16 cellular contexts compared by ENCODE assay signal in the genomic region with DNA sequence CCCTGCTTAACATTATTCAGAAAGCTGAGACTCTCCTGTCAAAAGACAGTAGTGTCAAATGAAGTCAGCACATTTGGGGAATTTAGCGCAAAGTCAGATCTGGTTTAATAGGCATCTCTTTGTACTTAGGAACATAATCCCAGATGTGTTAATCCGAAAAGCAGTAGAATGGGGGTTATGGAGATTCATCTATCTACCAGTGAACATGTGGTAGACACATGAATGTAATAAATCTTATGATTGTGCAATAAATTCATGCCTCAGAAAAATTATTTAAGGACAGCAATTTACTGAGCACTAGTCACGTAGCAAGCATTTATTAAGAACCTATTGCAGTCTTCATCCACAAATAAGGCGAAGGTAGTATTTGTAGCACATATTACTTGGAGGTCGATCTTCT.
"Had no signal": no experiment of that assay in that cellular context is flagged by ENCODE, and none has a peak within 500 bp of the region (broad histone marks: within the 10 kb centered on the region; RNA-seq: fewer than 3 reads in every experiment).

No MANE protein-coding gene starts in this region.

- H3K27me3 ChIP-seq: foreskin keratinocyte, sigmoid colon, stomach, testis, upper lobe of left lung had no signal

- ATAC-seq: foreskin keratinocyte, psoas muscle had no signal

- H3K4me1 ChIP-seq: foreskin keratinocyte, psoas muscle, sigmoid colon, stomach, testis, upper lobe of left lung had no signal

- H3K4me3 ChIP-seq: psoas muscle, sigmoid colon, stomach, testis, upper lobe of left lung had no signal

- H3K27ac ChIP-seq: epithelial cell of prostate, foreskin keratinocyte, psoas muscle, sigmoid colon, stomach, testis, upper lobe of left lung had no signal

- H3K9me3 ChIP-seq: psoas muscle, sigmoid colon, testis, upper lobe of left lung had no signal

- DNase-seq: activated CD4-positive, CD25-positive, alpha-beta regulatory T cell treated with anti-CD3 and anti-CD28 coated beads, Interleukin-2, amount 50 U/mL, for 72 hours; activated naive CD4-positive, alpha-beta T cell; dermis blood vessel endothelial cell; glutamatergic neuron; kidney glomerular epithelial cell; mesendoderm; psoas muscle; sigmoid colon; stimulated activated CD4-positive, alpha-beta T cell treated with anti-CD3 and anti-CD28 coated beads, Interleukin-1b, Interleukin-23, amount 100 ng/mL, for 48 hours; stomach; T-helper 1 cell; T1000; testis; upper lobe of left lung had no signal

- H3K36me3 ChIP-seq: sigmoid colon, stomach, upper lobe of left lung had no signal
